ENCODE assay signal across 11 cellular contexts in genomic region chrX:53356186-53356585, GRCh38.
DNase-seq lines count a peak whose midpoint lies in the region; ATAC-seq, FAIRE-seq and TF ChIP-seq lines count a peak whose summit lies in the region.
"Had no signal": no experiment of that assay in that cellular context is flagged by ENCODE, and none has a peak within 500 bp of the region (broad histone marks: within the 10 kb centered on the region; RNA-seq: fewer than 3 reads in every experiment).

No MANE protein-coding gene starts in this region.

- no peak overlapping the region for H3K27ac ChIP-seq in foreskin keratinocyte

- TF ChIP-seq CTCF in CD14-positive monocyte (IDR thresholded peaks at IDR 0.05): no peak
- no peak for TF ChIP-seq CTCF in foreskin keratinocyte (conservative IDR thresholded peaks at IDR 0.05)

- intact Hi-C loops in CD14-positive monocyte (cut with micrococcal nuclease): no loop called here

- TF ChIP-seq POLR2A in GM12891 (IDR thresholded peaks at IDR 0.05; ENCODE audit: low read depth, low read length): no peak

- H3K36me3 Mint-ChIP-seq in CD14-positive monocyte: peaks cover 1 to 6% of the 10 kb centered on the region in 2 donors
- H3K36me3 Mint-ChIP-seq: activated CD8-positive, alpha-beta memory T cell treated with anti-CD3 and anti-CD28 coated beads, Interleukin-2, amount 10 ng/mL, durations not matched to agents 7 days and 5 days had no signal

- peak; percentile 45 for DNase-seq in CD14-positive monocyte (ENCODE audit: low spot score)
- no peak for DNase-seq in GM12891 (ENCODE audit: insufficient read length, low spot score)
- DNase-seq in foreskin keratinocyte: peak in 1 of 2 donors; percentile 30
- DNase-seq in NCI-H2107 treated with DMSO at 0.1 percent for 48 hours (lab: John Stamatoyannopoulos, UW; ENCODE audit: unreplicated experiment): no peak
- DNase-seq: activated CD8-positive, alpha-beta memory T cell treated with anti-CD3 and anti-CD28 coated beads, Interleukin-2, amount 10 ng/mL, durations not matched to agents 7 days and 5 days; mesenchymal stem cell; NCI-H526 treated with DMSO at 0.1 percent for 48 hours; stimulated activated CD4-positive, alpha-beta T cell treated with anti-CD3 and anti-CD28 coated beads, Interleukin-4, amount 100 ng/mL, for 4 hours had no signal

- H3K9me3 Mint-ChIP-seq in CD14-positive monocyte: peaks cover 4 to 22% (median 17%) of the 10 kb centered on the region in 7 donors

- no peak overlapping the region for H3K4me3 Mint-ChIP-seq in CD14-positive monocyte
- H3K4me3 Mint-ChIP-seq: activated CD8-positive, alpha-beta memory T cell treated with anti-CD3 and anti-CD28 coated beads, Interleukin-2, amount 10 ng/mL, durations not matched to agents 7 days and 5 days had no signal

- H3K4me1 ChIP-seq in foreskin keratinocyte: no peaks in the 10 kb centered on the region

- no peaks in the 10 kb centered on the region for H3K27me3 ChIP-seq in foreskin keratinocyte

- peaks cover 23% of the 10 kb centered on the region for H3K4me1 Mint-ChIP-seq in CD14-positive monocyte
- H3K4me1 Mint-ChIP-seq: activated CD8-positive, alpha-beta memory T cell treated with anti-CD3 and anti-CD28 coated beads, Interleukin-2, amount 10 ng/mL, durations not matched to agents 7 days and 5 days had no signal

- peak; percentile 13 for FAIRE-seq in GM12891 (lab: Jason Lieb, UNC)

- peak; percentile 30; the same call in 1 of the 3 replicates for ATAC-seq in SK-N-SH treated with all-trans-retinoic acid at 6 μM for 48 hours
- peak; percentile 20 for ATAC-seq in foreskin keratinocyte
- no peak for ATAC-seq in GM21723 (IDR thresholded peaks at IDR 0.05; ENCODE audit: unreplicated experiment)
- ATAC-seq in HG03135 (IDR thresholded peaks at IDR 0.05; ENCODE audit: unreplicated experiment): no peak
- ATAC-seq: activated CD8-positive, alpha-beta memory T cell treated with anti-CD3 and anti-CD28 coated beads, Interleukin-2, amount 10 ng/mL, durations not matched to agents 7 days and 5 days had no signal

- peak overlapping the region in 6 of 7 donors; percentile 55 to 89 (median 84) for H3K27ac Mint-ChIP-seq in CD14-positive monocyte
- H3K27ac Mint-ChIP-seq: activated CD8-positive, alpha-beta memory T cell treated with anti-CD3 and anti-CD28 coated beads, Interleukin-2, amount 10 ng/mL, durations not matched to agents 7 days and 5 days had no signal

- peaks cover 0 to 45% (median 0%) of the 10 kb centered on the region in 3 donors for H3K27me3 Mint-ChIP-seq in CD14-positive monocyte (ENCODE audit: low read depth in 3 of 3)
- H3K27me3 Mint-ChIP-seq: activated CD8-positive, alpha-beta memory T cell treated with anti-CD3 and anti-CD28 coated beads, Interleukin-2, amount 10 ng/mL, durations not matched to agents 7 days and 5 days had no signal

TF ChIP-seq in GM12891, 5 proteins besides CTCF, POLR2A, EP300 and RAD21:
- TF ChIP-seq SPI1 (IDR thresholded peaks at IDR 0.05; ENCODE audit: low read depth, low read length): no peak
- no peak for TF ChIP-seq POLR2AphosphoS5 (IDR thresholded peaks at IDR 0.05; ENCODE audit: low read depth, low read length)
- no peak for TF ChIP-seq PAX5 (IDR thresholded peaks at IDR 0.05; ENCODE audit: insufficient read depth, low read length, severe bottlenecking)
- no peak for TF ChIP-seq TAF1 (IDR thresholded peaks at IDR 0.05; ENCODE audit: low read depth, low read length)

TF ChIP-seq in SK-N-SH treated with all-trans-retinoic acid at 6 μM for 48 hours, 23 proteins besides CTCF, POLR2A, EP300 and RAD21:
- no peak for TF ChIP-seq GLIS3 (CRISPR knock-in tag; IDR thresholded peaks at IDR 0.05)
- TF ChIP-seq ISL1 (CRISPR knock-in tag; IDR thresholded peaks at IDR 0.05): no peak
- TF ChIP-seq POU6F1 (CRISPR knock-in tag; IDR thresholded peaks at IDR 0.05; ENCODE audit: borderline replicate concordance, low read depth): no peak
- TF ChIP-seq ZFP30 (CRISPR knock-in tag; IDR thresholded peaks at IDR 0.05): no peak
- TF ChIP-seq, protein P1, sequence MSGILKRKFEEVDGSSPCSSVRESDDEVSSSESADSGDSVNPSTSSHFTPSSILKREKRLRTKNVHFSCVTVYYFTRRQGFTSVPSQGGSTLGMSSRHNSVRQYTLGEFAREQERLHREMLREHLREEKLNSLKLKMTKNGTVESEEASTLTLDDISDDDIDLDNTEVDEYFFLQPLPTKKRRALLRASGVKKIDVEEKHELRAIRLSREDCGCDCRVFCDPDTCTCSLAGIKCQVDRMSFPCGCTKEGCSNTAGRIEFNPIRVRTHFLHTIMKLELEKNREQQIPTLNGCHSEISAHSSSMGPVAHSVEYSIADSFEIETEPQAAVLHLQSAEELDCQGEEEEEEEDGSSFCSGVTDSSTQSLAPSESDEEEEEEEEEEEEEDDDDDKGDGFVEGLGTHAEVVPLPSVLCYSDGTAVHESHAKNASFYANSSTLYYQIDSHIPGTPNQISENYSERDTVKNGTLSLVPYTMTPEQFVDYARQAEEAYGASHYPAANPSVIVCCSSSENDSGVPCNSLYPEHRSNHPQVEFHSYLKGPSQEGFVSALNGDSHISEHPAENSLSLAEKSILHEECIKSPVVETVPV (CRISPR knock-in tag; IDR thresholded peaks at IDR 0.05): no peak
- no peak for TF ChIP-seq ESRRG (CRISPR knock-in tag; IDR thresholded peaks at IDR 0.05)
- TF ChIP-seq BACH2 (CRISPR knock-in tag; IDR thresholded peaks at IDR 0.05; ENCODE audit: borderline replicate concordance): no peak
- TF ChIP-seq TOX (CRISPR knock-in tag; IDR thresholded peaks at IDR 0.05; ENCODE audit: borderline replicate concordance): no peak
- TF ChIP-seq TCF4 (CRISPR knock-in tag; IDR thresholded peaks at IDR 0.05; ENCODE audit: borderline replicate concordance): no peak
- TF ChIP-seq CSDC2 (CRISPR knock-in tag; IDR thresholded peaks at IDR 0.05): no peak
- no peak for TF ChIP-seq SNAI2 (CRISPR knock-in tag; IDR thresholded peaks at IDR 0.05)
- TF ChIP-seq ZNF70 (CRISPR knock-in tag; IDR thresholded peaks at IDR 0.05): no peak
- no peak for TF ChIP-seq RARB (CRISPR knock-in tag; IDR thresholded peaks at IDR 0.05)
- no peak for TF ChIP-seq OSR1 (CRISPR knock-in tag; IDR thresholded peaks at IDR 0.05)

Comparison
In these comparisons a context has a peak if more than half of its experiments do, and no peak if none do; other contexts are left out.
1. ATAC-seq: peak in SK-N-SH treated with all-trans-retinoic acid at 6 μM for 48 hours (single experiment) and foreskin keratinocyte (single experiment); none in GM21723 (single experiment) and HG03135 (single experiment).